ENCODE assay signal across 8 cellular contexts in the genomic region with DNA sequence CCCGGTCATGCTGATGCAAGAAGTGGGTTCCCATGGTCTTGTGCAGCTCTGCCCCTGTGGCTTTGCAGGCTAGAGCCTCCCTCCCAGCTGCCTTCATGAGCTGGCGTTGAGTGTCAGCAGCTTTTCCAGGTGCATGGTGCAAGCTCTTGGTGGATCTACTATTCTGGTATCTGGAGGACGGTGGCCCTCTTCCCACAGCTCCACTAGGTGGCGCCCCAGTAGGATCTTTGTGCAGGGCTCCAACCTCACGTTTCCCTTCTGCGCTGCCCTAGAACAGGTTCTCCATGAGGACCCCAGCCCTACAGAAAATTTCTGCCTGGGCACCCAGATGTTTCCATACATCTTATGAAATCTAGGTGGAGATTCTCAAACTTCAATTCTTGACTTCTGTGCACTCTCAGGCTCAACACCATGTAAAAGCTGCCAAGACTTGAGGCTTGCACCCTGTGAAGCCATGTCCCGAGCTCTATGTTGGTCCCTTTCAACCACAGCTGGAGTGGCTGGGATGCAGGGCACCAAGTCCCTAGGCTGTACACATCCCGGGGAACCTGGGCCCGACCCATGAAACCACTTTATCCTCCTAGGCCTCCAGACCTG.
DNase-seq lines count a peak whose midpoint lies in the region; ATAC-seq and TF ChIP-seq lines count a peak whose summit lies in the region.

No MANE protein-coding gene starts in this region.

- no TSS peak for BruUV-seq in Calu3 (replicated peaks; lab: Mats Ljungman, UMichigan)

- H3K27ac Mint-ChIP-seq in Calu3 (ENCODE audit: unreplicated experiment) = no peak overlapping the region

- no peaks in the 10 kb centered on the region for H3K36me3 Mint-ChIP-seq in Calu3 (ENCODE audit: insufficient read depth, unreplicated experiment)

- H3K4me3 ChIP-seq in astrocyte of the cerebellum (ENCODE audit: low read depth, low read length) = no peak overlapping the region

- DNase-seq in Calu3 (peak; percentile 75), HT1080 (ENCODE audit: low read depth) (peak; percentile 52), T-helper 2 cell (peak; percentile 12 to 65 (median 56)), astrocyte of the cerebellum (ENCODE audit: low read depth) (peak; percentile 6), kidney glomerular epithelial cell (lab: John Stamatoyannopoulos, UW) (peak; percentile 41)
- peak; percentile 58 to 74 (median 66) for DNase-seq in stimulated activated CD4-positive, alpha-beta T cell treated with anti-CD3 and anti-CD28 coated beads, TNF-alpha, amount 100 ng/mL, for 24 hours (ENCODE audit: low read depth in 3 of 3)

- no peaks in the 10 kb centered on the region for H3K4me1 Mint-ChIP-seq in Calu3 (ENCODE audit: low read depth, unreplicated experiment)

- in situ Hi-C loops in astrocyte of the cerebellum (cut with HindIII; ENCODE audit: low sequenced_read_pairs) = no loop called here

- H3K4me3 Mint-ChIP-seq in Calu3 (ENCODE audit: low read depth, unreplicated experiment) = no peak overlapping the region

- no peaks in the 10 kb centered on the region for H3K9me3 Mint-ChIP-seq in Calu3 (ENCODE audit: low read depth, unreplicated experiment)

- TF ChIP-seq CTCF in Calu3 (IDR thresholded peaks at IDR 0.05; ENCODE audit: unreplicated experiment) (peak; percentile 33), astrocyte of the cerebellum (IDR thresholded peaks at IDR 0.05; ENCODE audit: low read depth, low read length, missing control alignments) (peak; percentile 76)

- intact Hi-C loops in Calu3 (cut with micrococcal nuclease; ENCODE audit: unreplicated experiment) = loop anchor here (2.0 to 10.0 kb wide), 3 partner anchors 754 to 1101 kb away; no protein-coding TSS in a partner anchor

- H3K27me3 Mint-ChIP-seq in Calu3 (ENCODE audit: unreplicated experiment) = no peaks in the 10 kb centered on the region

- CTCF ChIA-PET in Calu3 (lab: Charles Lee) = interaction anchor here (0.8 kb wide), 1 partner anchor 472 kb away, joined by 4 read pairs; no protein-coding TSS in a partner anchor

- ATAC-seq in GM19467 (IDR thresholded peaks at IDR 0.05; ENCODE audit: unreplicated experiment) (peak; percentile 84), HG03469 (IDR thresholded peaks at IDR 0.05; ENCODE audit: unreplicated experiment) (no peak)

Comparison
In these comparisons a context has a peak if more than half of its experiments do, and no peak if none do; other contexts are left out.
1. DNase-seq: peak in every context shown above with its lines; median percentile 75 in Calu3; 66 in stimulated activated CD4-positive, alpha-beta T cell treated with anti-CD3 and anti-CD28 coated beads, TNF-alpha, amount 100 ng/mL, for 24 hours; 56 in T-helper 2 cell; 52 in HT1080; 41 in kidney glomerular epithelial cell; 6 in astrocyte of the cerebellum.